16 cellular contexts compared by ENCODE assay signal in genomic region chr5:80958611-80959010, GRCh38. TPM values are rescaled to one million over a fixed set of nuclear protein-coding genes. Genes with fewer than 3 reads are reported as not detected.
DNase-seq lines count a peak whose midpoint lies in the region; ATAC-seq and TF ChIP-seq lines count a peak whose summit lies in the region.
"Had no signal": no experiment of that assay in that cellular context is flagged by ENCODE, and none has a peak within 500 bp of the region (broad histone marks: within the 10 kb centered on the region; RNA-seq: fewer than 3 reads in every experiment).

No MANE protein-coding gene starts in this region.

- no peak overlapping the region for H3K23ac ChIP-seq in mesenchymal stem cell (ENCODE audit: low read length in 2 of 2)

- H4K91ac ChIP-seq in mesenchymal stem cell (ENCODE audit: low read length): no peak overlapping the region

- no peak overlapping the region for H2BK5ac ChIP-seq in mesenchymal stem cell (ENCODE audit: low read depth, low read length, poor library complexity, severe bottlenecking)

- no peak overlapping the region for H2BK15ac ChIP-seq in mesenchymal stem cell (ENCODE audit: low read depth, poor library complexity, severe bottlenecking)

- intact Hi-C loops in CD8-positive, alpha-beta T cell (cut with DNase I, micrococcal nuclease): loop anchor here in 1 of 2 experiments (5.0 kb wide), 1 partner anchor 1014 kb away; the partner anchor contains the start of gene ATG10

- H3K4me2 ChIP-seq in mesenchymal stem cell (ENCODE audit: low read length, poor library complexity, severe bottlenecking): no peak overlapping the region

- CTCF ChIA-PET in CD8-positive, alpha-beta T cell (lab: Charles Lee): interaction anchor here (0.9 kb wide), 1 partner anchor 149 kb away, joined by 4 read pairs; no protein-coding TSS in a partner anchor
- CTCF ChIA-PET in HEK293 (lab: Yijun Ruan, JAX): interaction anchor here (0.6 to 2.8 kb wide), 4 partner anchors 22 to 249 kb away, joined by 3 to 7 read pairs (median 4); no protein-coding TSS in a partner anchor

- peak overlapping the region; percentile 87 for H3K4me3 Mint-ChIP-seq in CD8-positive, alpha-beta T cell

- no peak overlapping the region for H3K18ac ChIP-seq in mesenchymal stem cell (ENCODE audit: low read depth in 1 of 2, low read length in 2 of 2)

- peaks cover 39% of the 10 kb centered on the region for H3K4me1 ChIP-seq in CD8-positive, alpha-beta T cell (ENCODE audit: insufficient read depth, low read length)
- H3K4me1 ChIP-seq in HEK293 (ENCODE audit: control insufficient read depth, insufficient read depth, low read length) (peaks cover 31% of the 10 kb centered on the region), mesenchymal stem cell (ENCODE audit: control insufficient read depth, insufficient read depth, low read depth, low read length) (peaks cover 17% of the 10 kb centered on the region)
- H3K4me1 ChIP-seq: prostate gland had no signal

- H3K14ac ChIP-seq in mesenchymal stem cell (ENCODE audit: low read length in 2 of 2): no peak overlapping the region

- no peaks in the 10 kb centered on the region for H3K27me3 ChIP-seq in CD8-positive, alpha-beta T cell (ENCODE audit: insufficient read depth, low read length)
- peaks cover 51 to 69% of the 10 kb centered on the region in 2 experiments for H3K27me3 ChIP-seq in mesenchymal stem cell (ENCODE audit: control insufficient read depth in 1 of 2, insufficient read depth in 1 of 2, low read length in 2 of 2)
- H3K27me3 ChIP-seq: SJSA1 had no signal

- peak overlapping the region; percentile 22 for H3K27ac ChIP-seq in CD8-positive, alpha-beta T cell (ENCODE audit: low read depth, low read length)
- H3K27ac ChIP-seq in HEK293 (ENCODE audit: extremely low read depth, low read depth, low read length) (no peak overlapping the region), mesenchymal stem cell (ENCODE audit: low read length, poor library complexity, severe bottlenecking) (no peak overlapping the region)
- H3K27ac ChIP-seq: prostate gland, SJSA1, thoracic aorta had no signal

- peak overlapping the region; percentile 90 for H3K27ac Mint-ChIP-seq in CD8-positive, alpha-beta T cell
- H3K27ac Mint-ChIP-seq: B cell had no signal

- peaks cover 49% of the 10 kb centered on the region for H3K4me1 Mint-ChIP-seq in CD8-positive, alpha-beta T cell (ENCODE audit: low read depth)

- no peak overlapping the region for H4K8ac ChIP-seq in mesenchymal stem cell (ENCODE audit: low read length)

- H3K9me3 ChIP-seq in CD8-positive, alpha-beta T cell (ENCODE audit: low read length): no peaks in the 10 kb centered on the region
- H3K9me3 ChIP-seq in HEK293 (ENCODE audit: control insufficient read depth, insufficient read depth, low read depth, low read length) (no peaks in the 10 kb centered on the region), mesenchymal stem cell (ENCODE audit: control insufficient read depth, low read length) (no peaks in the 10 kb centered on the region)
- H3K9me3 ChIP-seq: prostate gland, SJSA1, thoracic aorta had no signal

- peaks cover 4% of the 10 kb centered on the region for H3K27me3 Mint-ChIP-seq in CD8-positive, alpha-beta T cell (ENCODE audit: low read depth)

- H3K36me3 Mint-ChIP-seq in CD8-positive, alpha-beta T cell: peaks cover 11% of the 10 kb centered on the region
- H3K36me3 Mint-ChIP-seq: natural killer cell had no signal

- WGBS in mesenchymal stem cell: 100% methylated on average over 1 of the region's 4 CpGs

- POLR2A ChIA-PET in CD8-positive, alpha-beta T cell (lab: Charles Lee): interaction anchor here (0.5 to 1.0 kb wide), 2 partner anchors 12 to 32 kb away, joined by 3 read pairs; no protein-coding TSS in a partner anchor
- POLR2A ChIA-PET in HEK293 (lab: Yijun Ruan, JAX): no interaction called here

- H3K9ac ChIP-seq in mesenchymal stem cell (ENCODE audit: low read length): no peak overlapping the region

- H3K4ac ChIP-seq in mesenchymal stem cell (ENCODE audit: low read depth in 1 of 2, low read length in 2 of 2): no peak overlapping the region

- H3K9me3 Mint-ChIP-seq in CD8-positive, alpha-beta T cell: no peaks in the 10 kb centered on the region
- H3K9me3 Mint-ChIP-seq: natural killer cell had no signal

- no peak overlapping the region for H2BK120ac ChIP-seq in mesenchymal stem cell (ENCODE audit: low read depth, low read length)

- ATAC-seq in CD8-positive, alpha-beta T cell: no peak
- no peak for ATAC-seq in HG02642 (IDR thresholded peaks at IDR 0.05; ENCODE audit: poor library complexity, unreplicated experiment)

- no peak overlapping the region for H2BK12ac ChIP-seq in mesenchymal stem cell (ENCODE audit: low read length in 2 of 2)

- H2AFZ ChIP-seq in mesenchymal stem cell (ENCODE audit: low read depth, low read length): no peak overlapping the region

- no peak overlapping the region for H2AK5ac ChIP-seq in mesenchymal stem cell (ENCODE audit: low read length, severe bottlenecking)

- no peaks in the 10 kb centered on the region for H3K79me1 ChIP-seq in mesenchymal stem cell (replicated peaks; ENCODE audit: low read length, poor library complexity, severe bottlenecking)

- H3K36me3 ChIP-seq in CD8-positive, alpha-beta T cell (ENCODE audit: insufficient read depth, low read length): no peaks in the 10 kb centered on the region
- H3K36me3 ChIP-seq in HEK293 (ENCODE audit: control insufficient read depth in 2 of 2, insufficient read depth in 1 of 2, low read length in 2 of 2) (no peaks in the 10 kb centered on the region), mesenchymal stem cell (ENCODE audit: control insufficient read depth in 1 of 2, insufficient read depth in 2 of 2, low read depth in 1 of 2, low read length in 2 of 2) (no peaks in the 10 kb centered on the region)
- H3K36me3 ChIP-seq: prostate gland, SJSA1, thoracic aorta had no signal

- DNase-seq in CD8-positive, alpha-beta T cell: no peak
- DNase-seq in NCI-H526 treated with DMSO at 0.1 percent for 48 hours (lab: John Stamatoyannopoulos, UW) (peak; percentile 87), choroid plexus epithelial cell (ENCODE audit: low read depth) (peak; percentile 44), D341Med (ENCODE audit: low spot score) (no peak), mesenchymal stem cell (no peak)
- DNase-seq: effector CD8-positive, alpha-beta T cell; mammary epithelial cell; natural killer cell; NCI-H446 treated with DMSO at 0.1 percent for 48 hours; T1000 had no signal

- no peak overlapping the region for H3K4me3 ChIP-seq in CD8-positive, alpha-beta T cell (ENCODE audit: low read depth, low read length)
- H3K4me3 ChIP-seq in HEK293 (ENCODE audit: low read depth, low read length): no peak overlapping the region
- no peak overlapping the region for H3K4me3 ChIP-seq in choroid plexus epithelial cell (ENCODE audit: low read depth, low read length)
- H3K4me3 ChIP-seq in mesenchymal stem cell (ENCODE audit: insufficient read depth in 1 of 2, low read depth in 1 of 2, low read length in 2 of 2): no peak overlapping the region
- H3K4me3 ChIP-seq: prostate gland, SJSA1, thoracic aorta had no signal

- TF ChIP-seq CTCF in CD8-positive, alpha-beta T cell (IDR thresholded peaks at IDR 0.05): no peak
- no peak for TF ChIP-seq CTCF in HEK293 (tag by site-specific recombination; IDR thresholded peaks at IDR 0.05)
- no peak for TF ChIP-seq CTCF in choroid plexus epithelial cell (conservative IDR thresholded peaks at IDR 0.05; ENCODE audit: low read depth, low read length)

TF ChIP-seq in HEK293, 187 proteins besides CTCF, POLR2A, EP300 and RAD21:
- TF ChIP-seq ZNF501 (tag by site-specific recombination; IDR thresholded peaks at IDR 0.05) (no peak), PRDM6 (tag by site-specific recombination; IDR thresholded peaks at IDR 0.05) (peak; percentile 27)

RNA-seq across cellular contexts. Expression of gene RASGRF2, which starts 1.6 kb away (rescaled TPM):
- total RNA-seq in CD8-positive, alpha-beta T cell: 10 to 100 TPM; 25.4 to 25.6 TPM
- polyA plus RNA-seq in mesenchymal stem cell (2013, experiment 1 of 2): 24.9 TPM
- polyA plus RNA-seq in mesenchymal stem cell (2013, experiment 2 of 2): 25.2 TPM

Comparison
In these comparisons a context has a peak if more than half of its experiments do, and no peak if none do; other contexts are left out.
1. DNase-seq: peak in NCI-H526 treated with DMSO at 0.1 percent for 48 hours (single experiment) and choroid plexus epithelial cell (single experiment); none in CD8-positive, alpha-beta T cell (0 of 7), D341Med (single experiment) and mesenchymal stem cell (single experiment).